10 cellular contexts compared by ENCODE assay signal in genomic region chr14:56199976-56200577, GRCh38.
DNase-seq lines count a peak whose midpoint lies in the region; ATAC-seq and TF ChIP-seq lines count a peak whose summit lies in the region.
"Had no signal": no experiment of that assay in that cellular context is flagged by ENCODE, and none has a peak within 500 bp of the region (broad histone marks: within the 10 kb centered on the region; RNA-seq: fewer than 3 reads in every experiment).

No MANE protein-coding gene starts in this region.

- H3K4me1 Mint-ChIP-seq in stimulated activated naive CD8-positive, alpha-beta T cell treated with anti-CD3 and anti-CD28 coated beads, Interleukin-15, amount 100 ng/mL, for 72 hours = peaks cover 17% of the 10 kb centered on the region
- peaks cover 23% of the 10 kb centered on the region for H3K4me1 Mint-ChIP-seq in glutamatergic neuron (ENCODE audit: low read depth, unreplicated experiment)

- ATAC-seq in stimulated activated naive CD8-positive, alpha-beta T cell treated with anti-CD3 and anti-CD28 coated beads, Interleukin-15, Interleukin-2, amounts not matched to agents 100 U/mL and 50 U/mL, for 24 hours = peak; percentile 20
- ATAC-seq in stimulated activated naive CD8-positive, alpha-beta T cell treated with anti-CD3 and anti-CD28 coated beads, Interleukin-15, amount 100 ng/mL, for 72 hours = no peak
- ATAC-seq in HG03097 (IDR thresholded peaks at IDR 0.05; ENCODE audit: low FRiP score, unreplicated experiment) = peak; percentile 45

- no peaks in the 10 kb centered on the region for H3K27me3 Mint-ChIP-seq in stimulated activated naive CD8-positive, alpha-beta T cell treated with anti-CD3 and anti-CD28 coated beads, Interleukin-15, amount 100 ng/mL, for 72 hours
- peaks cover 4% of the 10 kb centered on the region for H3K27me3 Mint-ChIP-seq in glutamatergic neuron (ENCODE audit: unreplicated experiment)

- H3K27ac Mint-ChIP-seq in stimulated activated naive CD8-positive, alpha-beta T cell treated with anti-CD3 and anti-CD28 coated beads, Interleukin-15, amount 100 ng/mL, for 72 hours = no peak overlapping the region
- H3K27ac Mint-ChIP-seq in glutamatergic neuron (ENCODE audit: unreplicated experiment) = no peak overlapping the region
- H3K27ac Mint-ChIP-seq: nephron progenitor cell had no signal

- H3K36me3 Mint-ChIP-seq in glutamatergic neuron (ENCODE audit: unreplicated experiment) = no peaks in the 10 kb centered on the region

- H3K4me3 Mint-ChIP-seq in stimulated activated naive CD8-positive, alpha-beta T cell treated with anti-CD3 and anti-CD28 coated beads, Interleukin-15, amount 100 ng/mL, for 72 hours = no peak overlapping the region
- H3K4me3 Mint-ChIP-seq in glutamatergic neuron (ENCODE audit: unreplicated experiment) = no peak overlapping the region
- H3K4me3 Mint-ChIP-seq: nephron progenitor cell had no signal

- DNase-seq in stimulated activated naive CD8-positive, alpha-beta T cell treated with anti-CD3 and anti-CD28 coated beads, Interleukin-15, Interleukin-2, amounts not matched to agents 100 U/mL and 50 U/mL, for 24 hours = no peak
- DNase-seq in stimulated activated naive CD8-positive, alpha-beta T cell treated with anti-CD3 and anti-CD28 coated beads, Interleukin-15, amount 100 ng/mL, for 72 hours = no peak
- peak; percentile 27 for DNase-seq in fibroblast of gingiva (ENCODE audit: low read depth)
- DNase-seq in stimulated activated CD4-positive, alpha-beta T cell treated with anti-CD3 and anti-CD28 coated beads, Interleukin-1b, Interleukin-23, amount 100 ng/mL, for 48 hours = no peak
- no peak for DNase-seq in SIG-M5 treated with dmso at 0.1 percent for 504 hours (lab: John Stamatoyannopoulos, UW; ENCODE audit: unreplicated experiment)
- DNase-seq in glutamatergic neuron = no peak
- no peak for DNase-seq in DMS79 (lab: John Stamatoyannopoulos, UW)
- DNase-seq: AML-193, nephron progenitor cell had no signal

- no peaks in the 10 kb centered on the region for H3K9me3 Mint-ChIP-seq in stimulated activated naive CD8-positive, alpha-beta T cell treated with anti-CD3 and anti-CD28 coated beads, Interleukin-15, amount 100 ng/mL, for 72 hours
- H3K9me3 Mint-ChIP-seq in glutamatergic neuron (ENCODE audit: unreplicated experiment) = peaks cover 7% of the 10 kb centered on the region
- H3K9me3 Mint-ChIP-seq: nephron progenitor cell had no signal

- TF ChIP-seq CTCF in glutamatergic neuron (IDR thresholded peaks at IDR 0.05; ENCODE audit: partially characterized antibody, unreplicated experiment) = no peak
